17 cellular contexts compared by ENCODE assay signal in genomic region chr3:53856964-53857363, GRCh38.
"Had no signal": no experiment of that assay in that cellular context is flagged by ENCODE, and none has a peak within 500 bp of the region (broad histone marks: within the 10 kb centered on the region; RNA-seq: fewer than 3 reads in every experiment).

No MANE protein-coding gene starts in this region.

- H3K9me3 Mint-ChIP-seq: activated CD4-positive, alpha-beta memory T cell treated with anti-CD3 and anti-CD28 coated beads for 36 hours; activated naive CD8-positive, alpha-beta T cell treated with anti-CD3 and anti-CD28 coated beads for 36 hours; activated T-helper 17 cell treated with anti-CD3 and anti-CD28 coated beads, Interleukin-2, amount 50 U/mL, for 72 hours; stimulated activated naive CD8-positive, alpha-beta T cell treated with anti-CD3 and anti-CD28 coated beads, Interleukin-15, Interleukin-2, amounts not matched to agents 100 ng/mL and 50 ng/mL, for 24 hours; WTC11 had no signal

- H3K27ac Mint-ChIP-seq: activated CD4-positive, alpha-beta memory T cell treated with anti-CD3 and anti-CD28 coated beads for 36 hours; activated CD8-positive, alpha-beta memory T cell treated with anti-CD3 and anti-CD28 coated beads, Interleukin-2, amount 10 ng/mL, durations not matched to agents 7 days and 5 days; activated naive CD8-positive, alpha-beta T cell treated with anti-CD3 and anti-CD28 coated beads for 36 hours; activated T-helper 17 cell treated with anti-CD3 and anti-CD28 coated beads, Interleukin-2, amount 50 U/mL, for 72 hours; progenitor cell of endocrine pancreas; stimulated activated naive CD8-positive, alpha-beta T cell treated with anti-CD3 and anti-CD28 coated beads, Interleukin-15, Interleukin-2, amounts not matched to agents 100 ng/mL and 50 ng/mL, for 24 hours; WTC11 had no signal

- H3K4me1 Mint-ChIP-seq: activated naive CD8-positive, alpha-beta T cell treated with anti-CD3 and anti-CD28 coated beads for 36 hours; activated T-helper 17 cell treated with anti-CD3 and anti-CD28 coated beads, Interleukin-2, amount 50 U/mL, for 72 hours; WTC11 had no signal

- H3K4me3 Mint-ChIP-seq: activated CD4-positive, alpha-beta memory T cell treated with anti-CD3 and anti-CD28 coated beads for 36 hours; activated CD8-positive, alpha-beta memory T cell treated with anti-CD3 and anti-CD28 coated beads, Interleukin-2, amount 10 ng/mL, durations not matched to agents 7 days and 5 days; activated naive CD8-positive, alpha-beta T cell treated with anti-CD3 and anti-CD28 coated beads for 36 hours; activated T-helper 17 cell treated with anti-CD3 and anti-CD28 coated beads, Interleukin-2, amount 50 U/mL, for 72 hours; stimulated activated naive CD8-positive, alpha-beta T cell treated with anti-CD3 and anti-CD28 coated beads, Interleukin-15, Interleukin-2, amounts not matched to agents 100 ng/mL and 50 ng/mL, for 24 hours; WTC11 had no signal

- DNase-seq: activated CD4-positive, alpha-beta memory T cell treated with anti-CD3 and anti-CD28 coated beads for 36 hours; activated CD4-positive, alpha-beta T cell treated with anti-CD3 and anti-CD28 coated beads for 4 hours; activated CD8-positive, alpha-beta memory T cell treated with anti-CD3 and anti-CD28 coated beads, Interleukin-2, amount 10 ng/mL, durations not matched to agents 7 days and 5 days; activated naive CD4-positive, alpha-beta T cell; activated naive CD8-positive, alpha-beta T cell treated with anti-CD3 and anti-CD28 coated beads for 36 hours; amniotic stem cell; effector CD4-positive, alpha-beta T cell; left ventricle myocardium inferior; mammary epithelial cell; occipital lobe; stimulated activated CD4-positive, alpha-beta T cell treated with anti-CD3 and anti-CD28 coated beads, Interleukin-12 subunit alpha, Interleukin-12 subunit beta, amount 100 ng/mL, for 4 hours; stimulated activated CD4-positive, alpha-beta T cell treated with anti-CD3 and anti-CD28 coated beads, Interleukin-1b, Interleukin-23, amount 100 ng/mL, for 48 hours; transverse colon had no signal

- H3K27me3 Mint-ChIP-seq: activated CD4-positive, alpha-beta memory T cell treated with anti-CD3 and anti-CD28 coated beads for 36 hours; activated naive CD8-positive, alpha-beta T cell treated with anti-CD3 and anti-CD28 coated beads for 36 hours; activated T-helper 17 cell treated with anti-CD3 and anti-CD28 coated beads, Interleukin-2, amount 50 U/mL, for 72 hours; progenitor cell of endocrine pancreas; stimulated activated naive CD8-positive, alpha-beta T cell treated with anti-CD3 and anti-CD28 coated beads, Interleukin-15, Interleukin-2, amounts not matched to agents 100 ng/mL and 50 ng/mL, for 24 hours had no signal

- ATAC-seq: activated CD8-positive, alpha-beta memory T cell treated with anti-CD3 and anti-CD28 coated beads, Interleukin-2, amount 10 ng/mL, durations not matched to agents 7 days and 5 days; activated T-helper 17 cell treated with anti-CD3 and anti-CD28 coated beads, Interleukin-2, amount 50 U/mL, for 72 hours; WTC11 had no signal
